In the genomic region with DNA sequence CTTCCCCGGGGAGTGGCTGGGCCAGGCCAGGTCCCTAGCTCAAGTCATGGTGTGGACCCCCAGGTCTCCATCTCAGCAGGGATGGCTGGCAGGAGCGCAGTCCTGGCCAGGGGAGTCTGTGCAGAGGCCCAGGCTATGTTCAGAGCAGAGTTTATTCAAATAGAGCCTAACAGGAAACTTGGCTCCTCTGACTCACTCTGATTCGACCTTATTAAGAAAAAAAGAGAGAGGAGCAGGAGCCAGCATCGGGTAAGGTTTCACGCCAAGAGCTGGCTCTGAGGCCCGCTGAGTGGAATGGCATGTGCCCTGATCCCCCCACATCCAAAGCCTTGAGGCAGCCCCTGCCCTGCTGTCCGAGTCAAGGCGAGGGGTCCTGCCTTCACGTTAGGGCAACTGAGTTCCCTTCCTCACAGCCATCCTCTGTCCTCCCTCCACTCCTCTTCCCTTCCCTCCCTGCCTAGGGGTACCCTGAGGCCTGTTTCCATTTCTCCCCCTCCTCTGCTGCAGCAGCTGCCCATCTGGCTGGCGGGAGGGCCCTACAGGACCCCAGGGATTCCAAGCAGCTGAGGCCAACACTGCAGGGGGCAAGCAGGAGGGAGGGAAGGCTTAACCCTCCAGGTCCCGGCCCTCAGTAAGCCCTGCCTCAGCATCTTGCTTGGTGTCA, we compare ENCODE assay signal across 1 cellular context.
TF ChIP-seq lines count a peak whose summit lies in the region.

No MANE protein-coding gene starts in this region.

TF ChIP-seq in IMR-90, 13 proteins besides CTCF, POLR2A, EP300 and RAD21 (continued from another document):
- TF ChIP-seq, protein P1, sequence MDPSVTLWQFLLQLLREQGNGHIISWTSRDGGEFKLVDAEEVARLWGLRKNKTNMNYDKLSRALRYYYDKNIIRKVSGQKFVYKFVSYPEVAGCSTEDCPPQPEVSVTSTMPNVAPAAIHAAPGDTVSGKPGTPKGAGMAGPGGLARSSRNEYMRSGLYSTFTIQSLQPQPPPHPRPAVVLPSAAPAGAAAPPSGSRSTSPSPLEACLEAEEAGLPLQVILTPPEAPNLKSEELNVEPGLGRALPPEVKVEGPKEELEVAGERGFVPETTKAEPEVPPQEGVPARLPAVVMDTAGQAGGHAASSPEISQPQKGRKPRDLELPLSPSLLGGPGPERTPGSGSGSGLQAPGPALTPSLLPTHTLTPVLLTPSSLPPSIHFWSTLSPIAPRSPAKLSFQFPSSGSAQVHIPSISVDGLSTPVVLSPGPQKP (IDR thresholded peaks at IDR 0.05; ENCODE audit: borderline replicate concordance, low read depth, low read length), result no peak
- TF ChIP-seq BHLHE40 (IDR thresholded peaks at IDR 0.05; ENCODE audit: low read depth, low read length), result peak; percentile 63
- TF ChIP-seq, protein P2, sequence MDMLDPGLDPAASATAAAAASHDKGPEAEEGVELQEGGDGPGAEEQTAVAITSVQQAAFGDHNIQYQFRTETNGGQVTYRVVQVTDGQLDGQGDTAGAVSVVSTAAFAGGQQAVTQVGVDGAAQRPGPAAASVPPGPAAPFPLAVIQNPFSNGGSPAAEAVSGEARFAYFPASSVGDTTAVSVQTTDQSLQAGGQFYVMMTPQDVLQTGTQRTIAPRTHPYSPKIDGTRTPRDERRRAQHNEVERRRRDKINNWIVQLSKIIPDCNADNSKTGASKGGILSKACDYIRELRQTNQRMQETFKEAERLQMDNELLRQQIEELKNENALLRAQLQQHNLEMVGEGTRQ (IDR thresholded peaks at IDR 0.05; ENCODE audit: low read depth, low read length), result 0 out of 2 replicates have a peak, but pooled peaks have one; percentile 15
- peak; percentile 24; the same call in 1 of the 2 replicates for TF ChIP-seq MAZ (IDR thresholded peaks at IDR 0.05; ENCODE audit: borderline replicate concordance, low read depth, low read length)
- no peak for TF ChIP-seq CHD1 (IDR thresholded peaks at IDR 0.05; ENCODE audit: low read depth, low read length)
